ENCODE assay signal across 21 cellular contexts in genomic region chr1:12336436-12336835, GRCh38.
DNase-seq lines count a peak whose midpoint lies in the region; ATAC-seq and TF ChIP-seq lines count a peak whose summit lies in the region.
"Had no signal": no experiment of that assay in that cellular context is flagged by ENCODE, and none has a peak within 500 bp of the region (broad histone marks: within the 10 kb centered on the region; RNA-seq: fewer than 3 reads in every experiment).

No MANE protein-coding gene starts in this region.

- peaks cover 0 to 69% (median 28%) of the 10 kb centered on the region in 9 donors for H3K36me3 ChIP-seq in heart right ventricle

- H3K4me3 ChIP-seq in heart right ventricle = no peak overlapping the region
- no peak overlapping the region for H3K4me3 ChIP-seq in dorsolateral prefrontal cortex
- H3K4me3 ChIP-seq: coronary artery, upper lobe of right lung had no signal

- no peak for TF ChIP-seq CTCF in heart right ventricle (IDR thresholded peaks at IDR 0.05)
- no peak for TF ChIP-seq CTCF in dorsolateral prefrontal cortex (IDR thresholded peaks at IDR 0.05 in 54 of 56, conservative IDR thresholded peaks at IDR 0.05 in 2 of 56; ENCODE audit: low read depth in 1 of 56, partially characterized antibody in 56 of 56)

- H3K27ac ChIP-seq in heart right ventricle = peak overlapping the region in 9 of 10 donors; percentile 57 to 86 (median 76)
- peak overlapping the region in 52 of 59 donors; percentile 2 to 90 (median 56) for H3K27ac ChIP-seq in dorsolateral prefrontal cortex
- peak overlapping the region; percentile 33 for H3K27ac ChIP-seq in temporal lobe (ENCODE audit: low read depth, low read length)
- H3K27ac ChIP-seq: upper lobe of right lung had no signal

- 22 to 39% methylated on average over 1 of the region's 1 CpG for WGBS in heart right ventricle, 2 donors

- H3K9me3 ChIP-seq in heart right ventricle = no peaks in the 10 kb centered on the region
- H3K9me3 ChIP-seq: upper lobe of right lung had no signal

- peaks cover 0 to 72% (median 59%) of the 10 kb centered on the region in 9 donors for H3K4me1 ChIP-seq in heart right ventricle

- intact Hi-C loops in heart right ventricle (cut with DNase I) (loop anchor here in 1 of 10 donors (10.0 kb wide), 1 partner anchor 158 kb away; no protein-coding TSS in a partner anchor), left cardiac atrium (cut with DNase I) (no loop called here), dorsolateral prefrontal cortex (cut with DNase I) (no loop called here)

- DNase-seq in heart right ventricle (no peak), left cardiac atrium (no peak), dorsolateral prefrontal cortex (no peak), left kidney (ENCODE audit: low read depth, low spot score) (peak; percentile 19), HT-29 (ENCODE audit: low spot score) (no peak)
- no peak for DNase-seq in stimulated activated CD4-positive, alpha-beta T cell treated with anti-CD3 and anti-CD28 coated beads, Interleukin-2, amount 100 ng/mL, for 48 hours
- DNase-seq: activated CD4-positive, alpha-beta T cell treated with anti-CD3 and anti-CD28 coated beads for 1 hour; activated CD8-positive, alpha-beta memory T cell treated with anti-CD3 and anti-CD28 coated beads, Interleukin-2, amount 10 ng/mL, durations not matched to agents 7 days and 5 days; amygdala; C1 segment of cervical spinal cord; GF-D8; mammary epithelial cell; natural killer cell; NCI-H1417 treated with DMSO at 0.1 percent for 48 hours; NCI-H748 treated with DMSO at 0.1 percent for 48 hours; PC-3; stimulated activated naive CD4-positive, alpha-beta T cell; upper lobe of right lung had no signal

- H3K27me3 ChIP-seq in heart right ventricle (no peaks in the 10 kb centered on the region), dorsolateral prefrontal cortex (no peaks in the 10 kb centered on the region)
- H3K27me3 ChIP-seq: upper lobe of right lung had no signal

- ATAC-seq in heart right ventricle (no peak), left cardiac atrium (no peak), GM19023 (IDR thresholded peaks at IDR 0.05; ENCODE audit: unreplicated experiment) (no peak)
- ATAC-seq: activated CD8-positive, alpha-beta memory T cell treated with anti-CD3 and anti-CD28 coated beads, Interleukin-2, amount 10 ng/mL, durations not matched to agents 7 days and 5 days; natural killer cell; PC-3; upper lobe of right lung had no signal
